1 cellular context compared by ENCODE assay signal in the genomic region with DNA sequence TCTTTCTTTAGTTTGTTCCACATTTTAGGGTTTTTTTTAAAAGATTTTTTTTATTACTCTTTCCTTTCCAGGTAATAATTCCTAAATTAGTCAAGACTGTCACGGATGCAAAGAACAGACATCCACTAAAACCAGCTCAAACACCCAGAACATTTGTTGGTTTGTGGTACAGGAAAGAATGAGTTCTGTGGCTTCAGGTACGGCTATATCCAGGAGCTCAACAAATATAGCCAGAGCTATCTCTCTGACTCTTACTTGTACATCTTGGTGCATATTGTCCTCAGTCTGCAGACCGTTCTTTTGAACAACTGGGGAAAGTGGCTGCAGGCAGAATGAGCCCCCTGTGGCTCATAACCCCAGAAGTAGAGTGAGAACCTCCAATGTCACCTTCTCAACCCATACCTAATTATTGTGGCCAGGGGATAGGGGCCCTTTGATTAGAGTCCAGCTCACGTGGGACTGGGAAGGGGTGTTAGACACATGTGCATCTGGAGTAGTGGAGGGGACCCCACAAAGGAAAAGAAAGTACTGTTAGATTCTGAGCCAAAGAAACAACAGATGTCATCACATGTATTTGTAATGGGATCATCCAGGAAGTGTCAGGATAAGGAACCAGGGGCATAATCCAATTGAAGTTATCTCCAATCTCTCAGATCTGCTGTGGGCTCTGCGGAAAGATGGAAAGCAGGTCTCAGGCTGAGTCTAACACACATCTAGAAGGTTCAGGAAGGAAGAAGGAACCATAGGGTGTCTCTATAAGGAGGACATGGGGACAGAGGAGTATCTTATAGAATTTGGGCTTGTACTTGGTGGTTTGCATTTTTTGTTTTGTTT.
TF ChIP-seq lines count a peak whose summit lies in the region.

No MANE protein-coding gene starts in this region.

TF ChIP-seq in K562, 482 proteins besides CTCF, POLR2A, EP300 and RAD21:
- TF ChIP-seq RBM25 (IDR thresholded peaks at IDR 0.05; ENCODE audit: low read depth, low read length, severe bottlenecking): peak; percentile 7
- TF ChIP-seq ZBTB7A (IDR thresholded peaks at IDR 0.05; ENCODE audit: borderline replicate concordance, control insufficient read depth, low read depth, low read length): no peak
